ENCODE assay signal across 8 cellular contexts in the genomic region with DNA sequence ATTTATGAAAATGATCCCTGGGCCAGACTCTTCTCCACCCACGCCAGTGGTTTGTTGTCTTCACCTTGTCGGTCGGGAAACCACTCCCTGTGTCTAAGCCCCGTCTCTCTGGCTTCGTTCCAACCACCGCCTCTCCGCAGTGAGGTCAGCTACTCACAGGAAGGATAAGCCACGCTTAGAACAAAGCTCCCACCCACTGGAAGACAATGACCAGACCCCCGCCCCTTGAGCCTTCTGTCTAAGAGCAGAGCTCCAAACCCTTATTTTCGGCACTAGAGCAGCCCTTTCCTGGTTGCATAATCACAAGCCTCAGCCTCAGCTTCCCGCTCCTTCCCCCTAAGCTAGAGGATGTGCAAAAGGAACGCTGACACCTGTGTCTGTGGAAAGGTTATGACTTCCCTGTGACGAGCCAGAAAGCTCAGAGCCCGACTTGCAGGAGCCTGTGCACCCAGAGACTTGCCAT.
DNase-seq lines count a peak whose midpoint lies in the region; ATAC-seq and TF ChIP-seq lines count a peak whose summit lies in the region.

No MANE protein-coding gene starts in this region.

- peaks cover 40% of the 10 kb centered on the region for H3K4me1 Mint-ChIP-seq in CD8-positive, alpha-beta T cell (ENCODE audit: low read depth)

- POLR2A ChIA-PET in CD8-positive, alpha-beta T cell (lab: Charles Lee): interaction anchor here (0.6 to 1.0 kb wide), 3 partner anchors 12 to 18 kb away, joined by 3 read pairs; no protein-coding TSS in a partner anchor

- no peaks in the 10 kb centered on the region for H3K36me3 Mint-ChIP-seq in CD8-positive, alpha-beta T cell

- no peak for TF ChIP-seq CTCF in CD8-positive, alpha-beta T cell (IDR thresholded peaks at IDR 0.05)
- no peak for TF ChIP-seq CTCF in fibroblast of villous mesenchyme (IDR thresholded peaks at IDR 0.05; ENCODE audit: insufficient read depth, low read depth, low read length)

- H3K4me3 Mint-ChIP-seq in CD8-positive, alpha-beta T cell: peak overlapping the region; percentile 78

- H3K9me3 Mint-ChIP-seq in CD8-positive, alpha-beta T cell: no peaks in the 10 kb centered on the region

- ATAC-seq in CD8-positive, alpha-beta T cell: peak; percentile 72
- no peak for ATAC-seq in HG02798 (IDR thresholded peaks at IDR 0.05; ENCODE audit: poor library complexity, unreplicated experiment)

- peaks cover 55% of the 10 kb centered on the region for H3K4me1 ChIP-seq in CD8-positive, alpha-beta T cell (ENCODE audit: insufficient read depth, low read length)

- no peak overlapping the region for H3K27ac ChIP-seq in CD8-positive, alpha-beta T cell (ENCODE audit: low read depth, low read length)

- H3K9me3 ChIP-seq in CD8-positive, alpha-beta T cell (ENCODE audit: low read length): no peaks in the 10 kb centered on the region

- no peaks in the 10 kb centered on the region for H3K36me3 ChIP-seq in CD8-positive, alpha-beta T cell (ENCODE audit: insufficient read depth, low read length)

- peak overlapping the region; percentile 4 for H3K4me3 ChIP-seq in CD8-positive, alpha-beta T cell (ENCODE audit: low read depth, low read length)
- no peak overlapping the region for H3K4me3 ChIP-seq in fibroblast of villous mesenchyme (ENCODE audit: low read depth, low read length)

- peak overlapping the region; percentile 87 for H3K27ac Mint-ChIP-seq in CD8-positive, alpha-beta T cell

- peak; percentile 25 to 77 (median 69) for DNase-seq in CD8-positive, alpha-beta T cell
- DNase-seq in LoVo (ENCODE audit: low spot score): peak; percentile 30
- DNase-seq in activated T-cell treated with anti-CD3 and anti-CD28 coated beads for 4 hours: peak; percentile 48
- peak; percentile 79 for DNase-seq in fibroblast of villous mesenchyme (ENCODE audit: low read depth)
- peak; percentile 39 to 61 for DNase-seq in stimulated activated CD4-positive, alpha-beta T cell treated with anti-CD3 and anti-CD28 coated beads, Interleukin-12 subunit alpha, Interleukin-12 subunit beta, amount 100 ng/mL, for 24 hours (ENCODE audit: low read depth in 2 of 2)
- DNase-seq in dedifferentiated amniotic fluid mesenchymal stem cell (ENCODE audit: extremely low spot score): no peak
- DNase-seq in retina: no peak

- no peaks in the 10 kb centered on the region for H3K27me3 Mint-ChIP-seq in CD8-positive, alpha-beta T cell (ENCODE audit: low read depth)

- intact Hi-C loops in CD8-positive, alpha-beta T cell (cut with DNase I, micrococcal nuclease): no loop called here

- CTCF ChIA-PET in CD8-positive, alpha-beta T cell (lab: Charles Lee): interaction anchor here (0.9 to 1.0 kb wide), 2 partner anchors 57 to 106 kb away, joined by 3 to 4 read pairs; no protein-coding TSS in a partner anchor

- H3K27me3 ChIP-seq in CD8-positive, alpha-beta T cell (ENCODE audit: insufficient read depth, low read length): no peaks in the 10 kb centered on the region

Comparison
In these comparisons a context has a peak if more than half of its experiments do, and no peak if none do; other contexts are left out.
1. DNase-seq: peak in CD8-positive, alpha-beta T cell (7 of 7), LoVo (single experiment), activated T-cell treated with anti-CD3 and anti-CD28 coated beads for 4 hours (single experiment), fibroblast of villous mesenchyme (single experiment) and stimulated activated CD4-positive, alpha-beta T cell treated with anti-CD3 and anti-CD28 coated beads, Interleukin-12 subunit alpha, Interleukin-12 subunit beta, amount 100 ng/mL, for 24 hours (2 of 2); none in dedifferentiated amniotic fluid mesenchymal stem cell (single experiment) and retina (single experiment).